13 cellular contexts compared by ENCODE assay signal in the genomic region with DNA sequence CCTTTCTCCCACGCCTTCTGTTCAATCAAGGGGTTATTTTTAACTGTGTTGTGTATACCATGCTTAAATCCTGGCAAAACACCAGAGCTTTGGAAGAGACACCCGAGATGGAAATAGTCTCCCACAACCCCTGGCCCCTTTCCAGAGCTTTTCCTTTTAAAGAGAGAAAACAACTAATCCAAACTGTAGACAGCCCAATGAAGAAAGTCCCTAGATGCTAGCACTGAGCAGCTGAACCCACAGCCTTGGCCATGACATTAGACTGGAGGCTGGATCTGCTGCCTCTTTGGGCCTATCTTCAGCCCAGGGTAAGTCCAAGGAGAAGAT.
A peak's percentile ranks its signal among the peaks of the same experiment; 100 is the strongest.
DNase-seq lines count a peak whose midpoint lies in the region; ATAC-seq and TF ChIP-seq lines count a peak whose summit lies in the region.
"Had no signal": no experiment of that assay in that cellular context is flagged by ENCODE, and none has a peak within 500 bp of the region (broad histone marks: within the 10 kb centered on the region; RNA-seq: fewer than 3 reads in every experiment).

No MANE protein-coding gene starts in this region.

- no peaks in the 10 kb centered on the region for H3K27me3 ChIP-seq in esophagus muscularis mucosa

- no peak for TF ChIP-seq EP300 in esophagus muscularis mucosa (IDR thresholded peaks at IDR 0.05)

- intact Hi-C loops in esophagus muscularis mucosa (cut with DNase I), result no loop called here

- no peaks in the 10 kb centered on the region for H3K36me3 Mint-ChIP-seq in nephron (ENCODE audit: low read depth)

- H3K4me1 Mint-ChIP-seq in nephron, result peaks cover 52% of the 10 kb centered on the region
- H3K4me1 Mint-ChIP-seq: IgD-negative memory B cell had no signal

- ATAC-seq in HG02610 (IDR thresholded peaks at IDR 0.05; ENCODE audit: unreplicated experiment), result no peak

- no peaks in the 10 kb centered on the region for H3K36me3 ChIP-seq in esophagus muscularis mucosa

- peak overlapping the region in 2 of 3 experiments; percentile 10 to 37 for H3K4me3 Mint-ChIP-seq in nephron
- H3K4me3 Mint-ChIP-seq: activated CD4-positive, alpha-beta T cell treated with anti-CD3 and anti-CD28 coated beads, Interleukin-2, amount 10 ng/mL, durations not matched to agents 24 days and 14 days; IgD-negative memory B cell had no signal

- TF ChIP-seq CTCF in esophagus muscularis mucosa (IDR thresholded peaks at IDR 0.05) (no peak), nephron (IDR thresholded peaks at IDR 0.05; ENCODE audit: unreplicated experiment in 3 of 3) (no peak)

- peaks cover 30 to 60% (median 58%) of the 10 kb centered on the region in 4 donors for H3K4me1 ChIP-seq in esophagus muscularis mucosa

- no peak for TF ChIP-seq POLR2A in esophagus muscularis mucosa (IDR thresholded peaks at IDR 0.05; ENCODE audit: low read depth)

- H3K9me3 ChIP-seq in esophagus muscularis mucosa, result no peaks in the 10 kb centered on the region

- DNase-seq in COR-L47 (lab: John Stamatoyannopoulos, UW) (peak; percentile 51), NCI-H1694 treated with DMSO at 0.1 percent for 48 hours (lab: John Stamatoyannopoulos, UW) (peak; percentile 39), esophagus muscularis mucosa (ENCODE audit: extremely low spot score) (no peak), activated gamma-delta T cell treated with Interleukin-2 at 50 U/mL for 16 hours (no peak), GM19238 (ENCODE audit: insufficient read length, low spot score) (no peak)
- no peak for DNase-seq in activated CD4-positive, alpha-beta T cell treated with anti-CD3 and anti-CD28 coated beads for 1 hour
- DNase-seq: activated CD4-positive, alpha-beta T cell treated with anti-CD3 and anti-CD28 coated beads, Interleukin-2, amount 10 ng/mL, durations not matched to agents 24 days and 14 days; NCI-H526 had no signal

- WGBS in esophagus muscularis mucosa, result 17% methylated on average over 2 of the region's 2 CpGs

- H3K9me3 Mint-ChIP-seq in nephron, result no peaks in the 10 kb centered on the region
- H3K9me3 Mint-ChIP-seq: activated CD4-positive, alpha-beta T cell treated with anti-CD3 and anti-CD28 coated beads, Interleukin-2, amount 10 ng/mL, durations not matched to agents 24 days and 14 days; IgD-negative memory B cell had no signal

- H3K27ac Mint-ChIP-seq in nephron, result peak overlapping the region; percentile 50 to 85 (median 52)
- H3K27ac Mint-ChIP-seq: activated CD4-positive, alpha-beta T cell treated with anti-CD3 and anti-CD28 coated beads, Interleukin-2, amount 10 ng/mL, durations not matched to agents 24 days and 14 days; IgD-negative memory B cell had no signal

- no peaks in the 10 kb centered on the region for H3K27me3 Mint-ChIP-seq in nephron (ENCODE audit: low read depth)
- H3K27me3 Mint-ChIP-seq: activated CD4-positive, alpha-beta T cell treated with anti-CD3 and anti-CD28 coated beads, Interleukin-2, amount 10 ng/mL, durations not matched to agents 24 days and 14 days; IgD-negative memory B cell had no signal

- no peak overlapping the region for H3K4me3 ChIP-seq in esophagus muscularis mucosa
- H3K4me3 ChIP-seq: lung, skin epidermis had no signal

- H3K27ac ChIP-seq in esophagus muscularis mucosa (replicated peaks in 1 of 4), result peak overlapping the region in 3 of 4 donors; percentile 42 to 63 (median 53)

Comparison
In these comparisons a context has a peak if more than half of its experiments do, and no peak if none do; other contexts are left out.
1. DNase-seq: peak in COR-L47 (single experiment) and NCI-H1694 treated with DMSO at 0.1 percent for 48 hours (single experiment); none in esophagus muscularis mucosa (single experiment), activated gamma-delta T cell treated with Interleukin-2 at 50 U/mL for 16 hours (single experiment), activated CD4-positive, alpha-beta T cell treated with anti-CD3 and anti-CD28 coated beads for 1 hour (single experiment) and GM19238 (single experiment).